18 cellular contexts compared by ENCODE assay signal in genomic region chr10:666237-667012, GRCh38. TPM values are rescaled to one million over a fixed set of nuclear protein-coding genes. Genes with fewer than 3 reads are reported as not detected.
DNase-seq lines count a peak whose midpoint lies in the region; ATAC-seq and TF ChIP-seq lines count a peak whose summit lies in the region.
"Had no signal": no experiment of that assay in that cellular context is flagged by ENCODE, and none has a peak within 500 bp of the region (broad histone marks: within the 10 kb centered on the region; RNA-seq: fewer than 3 reads in every experiment).

No MANE protein-coding gene starts in this region.

- no peak for TF ChIP-seq CTCF in esophagus muscularis mucosa (IDR thresholded peaks at IDR 0.05)
- no peak for TF ChIP-seq CTCF in transverse colon (IDR thresholded peaks at IDR 0.05)
- TF ChIP-seq CTCF in foreskin keratinocyte (conservative IDR thresholded peaks at IDR 0.05) = no peak

- H3K4me1 ChIP-seq in esophagus muscularis mucosa (peaks cover 35 to 78% (median 63%) of the 10 kb centered on the region in 4 donors), transverse colon (peaks cover 9 to 22% (median 16%) of the 10 kb centered on the region in 4 donors), foreskin keratinocyte (no peaks in the 10 kb centered on the region)
- H3K4me1 ChIP-seq: prostate gland had no signal

- intact Hi-C loops in esophagus muscularis mucosa (cut with DNase I) = no loop called here
- intact Hi-C loops in transverse colon (cut with DNase I; ENCODE audit: low total_unique reads) = no loop called here

- H3K4me3 ChIP-seq in esophagus muscularis mucosa (peak overlapping the region in 3 of 4 donors; percentile 14 to 46 (median 31)), transverse colon (no peak overlapping the region)
- H3K4me3 ChIP-seq: HAP-1, prostate gland had no signal

- DNase-seq in SK-N-DZ (ENCODE audit: low spot score) (peak; percentile 36), esophagus muscularis mucosa (ENCODE audit: extremely low spot score) (no peak), mesenteric fat pad (ENCODE audit: low spot score) (peak; percentile 88), transverse colon (peak; percentile 5), foreskin keratinocyte (no peak), HEK293T (ENCODE audit: extremely low spot score) (no peak)
- DNase-seq: activated naive CD4-positive, alpha-beta T cell treated with anti-CD3 and anti-CD28 coated beads, Interleukin-2, amount 10 ng/mL, durations not matched to agents 7 days and 5 days; activated T-cell treated with anti-CD3 and anti-CD28 coated beads, Interleukin-2, amount 50 U/mL, for 24 hours; CD8-positive, alpha-beta memory T cell; DMS53; GF-D8; MV-4-11; NCI-H748 treated with DMSO at 0.1 percent for 48 hours had no signal

- POLR2A ChIA-PET in HEK293T (lab: Yijun Ruan, JAX) = interaction anchor here (1.1 kb wide), 1 partner anchor 265 kb away, joined by 3 read pairs; the partner anchor contains the start of gene LARP4B

- in situ Hi-C loops in transverse colon (cut with MboI; ENCODE audit: low pct_ligation_motif_present in 1 of 4, low pct_unique_long_range_greater_than_20kb in 1 of 4, low sequenced_read_pairs in 3 of 4) = no loop called here

- 90% methylated on average over 30 of the region's 37 CpGs for WGBS in esophagus muscularis mucosa
- 86 to 95% methylated on average over 5 to 32 of the region's 37 CpGs for WGBS in transverse colon (ENCODE audit: low coverage in 1 of 2), 2 donors

- no peak for TF ChIP-seq EP300 in esophagus muscularis mucosa (IDR thresholded peaks at IDR 0.05)
- TF ChIP-seq EP300 in transverse colon (IDR thresholded peaks at IDR 0.05; ENCODE audit: low read depth) = no peak

- no peak for TF ChIP-seq POLR2A in esophagus muscularis mucosa (IDR thresholded peaks at IDR 0.05; ENCODE audit: low read depth)
- no peak for TF ChIP-seq POLR2A in transverse colon (IDR thresholded peaks at IDR 0.05)

- CTCF ChIA-PET in HEK293T (lab: Yijun Ruan, JAX) = no interaction called here

- H3K9me3 ChIP-seq in esophagus muscularis mucosa (no peaks in the 10 kb centered on the region), transverse colon (no peaks in the 10 kb centered on the region)
- H3K9me3 ChIP-seq: HAP-1, prostate gland had no signal

- H3K27ac ChIP-seq in esophagus muscularis mucosa (replicated peaks in 1 of 4) (peak overlapping the region in 3 of 4 donors; percentile 46 to 69 (median 52)), transverse colon (peak overlapping the region; percentile 48 to 82 (median 69)), foreskin keratinocyte (no peak overlapping the region)
- H3K27ac ChIP-seq: prostate gland had no signal

- ATAC-seq in foreskin keratinocyte (no peak), GM18870 (IDR thresholded peaks at IDR 0.05; ENCODE audit: unreplicated experiment) (no peak), HG03196 (IDR thresholded peaks at IDR 0.05; ENCODE audit: unreplicated experiment) (no peak)
- ATAC-seq: activated CD4-positive, CD25-positive, alpha-beta regulatory T cell treated with anti-CD3 and anti-CD28 coated beads, Interleukin-2, amount 50 U/mL, for 24 hours had no signal

- H3K36me3 ChIP-seq in esophagus muscularis mucosa (no peaks in the 10 kb centered on the region), transverse colon (no peaks in the 10 kb centered on the region)
- H3K36me3 ChIP-seq: HAP-1, prostate gland had no signal

- H3K27me3 ChIP-seq in esophagus muscularis mucosa (no peaks in the 10 kb centered on the region), transverse colon (no peaks in the 10 kb centered on the region), foreskin keratinocyte (no peaks in the 10 kb centered on the region)

TF ChIP-seq in HEK293T, 16 proteins besides CTCF, POLR2A, EP300 and RAD21:
- no peak for TF ChIP-seq ELF4 (IDR thresholded peaks at IDR 0.05)

RNA-seq across cellular contexts. Expression of gene DIP2C, which starts 23.0 kb away (rescaled TPM):
- 5.8 and 6.8 TPM in 2 replicates for polyA plus RNA-seq in SK-N-DZ (2014; cell fraction: cytosol; rRNA removed)
- 5.8 and 13.1 TPM in 2 replicates for polyA plus RNA-seq in SK-N-DZ (2014; cell fraction: nucleus; rRNA removed)
- total RNA-seq in esophagus muscularis mucosa = 10 to 100 TPM; 38.6 to 66.4 (median 55.7) TPM
- 38.5 TPM for total RNA-seq in mesenteric fat pad
- total RNA-seq in transverse colon = 10 to 100 TPM; 13.4 to 32.0 (median 18.4) TPM
- total RNA-seq in foreskin keratinocyte = 4.7 and 5.0 TPM in 2 replicates
- 1.2 and 1.3 TPM in 2 replicates for polyA plus RNA-seq in foreskin keratinocyte

Comparison
In these comparisons a context has a peak if more than half of its experiments do, and no peak if none do; other contexts are left out.
1. DNase-seq: peak in SK-N-DZ (single experiment), mesenteric fat pad (single experiment) and transverse colon (single experiment); none in esophagus muscularis mucosa (single experiment), foreskin keratinocyte (0 of 2) and HEK293T (single experiment).
2. H3K4me3 ChIP-seq: peak in esophagus muscularis mucosa (3 of 4); none in transverse colon (0 of 4).